In the genomic region with DNA sequence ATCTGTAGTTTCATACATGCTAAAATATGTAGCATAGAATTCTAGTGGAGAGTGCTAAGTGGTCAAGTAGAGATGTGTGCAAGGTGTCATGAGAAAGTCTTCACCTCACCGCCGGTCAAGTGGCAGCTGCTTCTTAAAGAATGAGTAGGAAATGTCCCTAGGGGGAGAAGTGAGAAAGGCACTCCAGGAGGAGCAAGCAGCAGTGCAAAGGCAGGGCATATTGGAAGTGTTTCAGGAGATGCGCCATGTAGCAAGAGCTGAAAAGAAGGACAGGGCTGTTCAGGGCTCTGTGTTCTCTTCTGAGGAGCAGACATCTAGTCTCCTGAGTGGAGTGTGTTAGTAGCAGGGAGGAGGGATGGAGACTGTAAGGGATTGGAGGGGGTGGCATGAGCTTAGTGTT, we compare ENCODE assay signal across 17 cellular contexts.
"Had no signal": no experiment of that assay in that cellular context is flagged by ENCODE, and none has a peak within 500 bp of the region (broad histone marks: within the 10 kb centered on the region; RNA-seq: fewer than 3 reads in every experiment).

No MANE protein-coding gene starts in this region.

- H3K27ac Mint-ChIP-seq: activated naive CD8-positive, alpha-beta T cell treated with anti-CD3 and anti-CD28 coated beads for 36 hours; activated T-helper 1 cell treated with anti-CD3 and anti-CD28 coated beads, Interleukin-12 subunit alpha, Interleukin-12 subunit beta, Interleukin-2, Interleukin-4 antibody, amounts not matched to agents 30 ng/mL and 10 ng/mL and 1 ng/mL, durations not matched to agents 14 hours and 24 hours and 36 hours; mesothelial cell of epicardium; T-helper 2 cell treated with Interferon-gamma antibody and Interleukin-4, amounts not matched to agents 5 μg/mL and 100 μg/mL, for 36 hours had no signal

- ATAC-seq: body of pancreas, foreskin keratinocyte, left colon, lower lobe of right lung, psoas muscle, sciatic nerve had no signal

- H3K4me1 Mint-ChIP-seq: activated naive CD8-positive, alpha-beta T cell treated with anti-CD3 and anti-CD28 coated beads for 36 hours; central memory CD8-positive, alpha-beta T cell had no signal

- H3K9me3 Mint-ChIP-seq: activated naive CD8-positive, alpha-beta T cell treated with anti-CD3 and anti-CD28 coated beads for 36 hours; mesothelial cell of epicardium; neural crest cell; T-helper 2 cell treated with Interferon-gamma antibody and Interleukin-4, amounts not matched to agents 5 μg/mL and 100 μg/mL, for 36 hours had no signal

- H3K27me3 Mint-ChIP-seq: activated naive CD8-positive, alpha-beta T cell treated with anti-CD3 and anti-CD28 coated beads for 36 hours; central memory CD8-positive, alpha-beta T cell had no signal

- H3K36me3 Mint-ChIP-seq: activated naive CD8-positive, alpha-beta T cell treated with anti-CD3 and anti-CD28 coated beads for 36 hours; mesothelial cell of epicardium had no signal

- H3K4me3 Mint-ChIP-seq: activated naive CD8-positive, alpha-beta T cell treated with anti-CD3 and anti-CD28 coated beads for 36 hours; activated T-helper 1 cell treated with anti-CD3 and anti-CD28 coated beads, Interleukin-12 subunit alpha, Interleukin-12 subunit beta, Interleukin-2, Interleukin-4 antibody, amounts not matched to agents 30 ng/mL and 10 ng/mL and 1 ng/mL, durations not matched to agents 14 hours and 24 hours and 36 hours; central memory CD8-positive, alpha-beta T cell; mesothelial cell of epicardium; neural crest cell; T-helper 2 cell treated with Interferon-gamma antibody and Interleukin-4, amounts not matched to agents 5 μg/mL and 100 μg/mL, for 36 hours had no signal

- DNase-seq: activated CD4-positive, alpha-beta T cell treated with anti-CD3 and anti-CD28 coated beads, Interleukin-2, amount 50 U/mL, for 1 hour; activated naive CD8-positive, alpha-beta T cell treated with anti-CD3 and anti-CD28 coated beads for 36 hours; amygdala; body of pancreas; effector CD4-positive, alpha-beta T cell; foreskin keratinocyte; left colon; lower lobe of right lung; psoas muscle; spleen; thyroid gland had no signal
